In genomic region chr17:27746881-27747280, GRCh38 we compare ENCODE assay signal across 13 cellular contexts. TPM values are rescaled to one million over a fixed set of nuclear protein-coding genes. Genes with fewer than 3 reads are reported as not detected.
DNase-seq lines count a peak whose midpoint lies in the region; ATAC-seq and TF ChIP-seq lines count a peak whose summit lies in the region.
"Had no signal": no experiment of that assay in that cellular context is flagged by ENCODE, and none has a peak within 500 bp of the region (broad histone marks: within the 10 kb centered on the region; RNA-seq: fewer than 3 reads in every experiment).

No MANE protein-coding gene starts in this region.

- no peaks in the 10 kb centered on the region for H3K27me3 Mint-ChIP-seq in activated naive CD8-positive, alpha-beta T cell treated with anti-CD3 and anti-CD28 coated beads, Interleukin-2, amount 50 U/mL, for 24 hours

- no peak overlapping the region for H2AFZ ChIP-seq in OCI-LY3 (ENCODE audit: low read depth, low read length)
- H2AFZ ChIP-seq: GM23338 had no signal

- no peak overlapping the region for H3K27ac Mint-ChIP-seq in activated naive CD8-positive, alpha-beta T cell treated with anti-CD3 and anti-CD28 coated beads, Interleukin-2, amount 50 U/mL, for 24 hours
- H3K27ac Mint-ChIP-seq: CD8-positive, alpha-beta memory T cell; GM23338; HFFc6 had no signal

- H3K9me3 ChIP-seq in OCI-LY3 (ENCODE audit: insufficient read depth, low read length) = no peaks in the 10 kb centered on the region
- H3K9me3 ChIP-seq: HAP-1 had no signal

- no peak overlapping the region for H3K4me3 Mint-ChIP-seq in activated naive CD8-positive, alpha-beta T cell treated with anti-CD3 and anti-CD28 coated beads, Interleukin-2, amount 50 U/mL, for 24 hours
- H3K4me3 Mint-ChIP-seq: CD8-positive, alpha-beta memory T cell; GM23338; HFFc6 had no signal

- TF ChIP-seq CTCF in OCI-LY3 (IDR thresholded peaks at IDR 0.05; ENCODE audit: low read depth, low read length) = no peak

- no peaks in the 10 kb centered on the region for H4K20me1 ChIP-seq in OCI-LY3 (ENCODE audit: insufficient read depth, low read length)

- no peak overlapping the region for H3K4me3 ChIP-seq in OCI-LY3 (ENCODE audit: low read length)
- H3K4me3 ChIP-seq: GM23338, HAP-1 had no signal

- peaks cover 2% of the 10 kb centered on the region for H3K4me1 Mint-ChIP-seq in activated naive CD8-positive, alpha-beta T cell treated with anti-CD3 and anti-CD28 coated beads, Interleukin-2, amount 50 U/mL, for 24 hours
- H3K4me1 Mint-ChIP-seq: CD8-positive, alpha-beta memory T cell had no signal

- no peak overlapping the region for H3K9ac ChIP-seq in OCI-LY3 (ENCODE audit: low read length)

- ATAC-seq in activated CD4-positive, CD25-positive, alpha-beta regulatory T cell treated with anti-CD3 and anti-CD28 coated beads, Interleukin-2, amount 50 U/mL, for 24 hours = no peak
- no peak for ATAC-seq in activated naive CD8-positive, alpha-beta T cell treated with anti-CD3 and anti-CD28 coated beads, Interleukin-2, amount 50 U/mL, for 24 hours
- ATAC-seq: GM23338 had no signal

- no peaks in the 10 kb centered on the region for H3K79me2 ChIP-seq in OCI-LY3 (ENCODE audit: low read length)

- no peaks in the 10 kb centered on the region for H3K36me3 Mint-ChIP-seq in activated naive CD8-positive, alpha-beta T cell treated with anti-CD3 and anti-CD28 coated beads, Interleukin-2, amount 50 U/mL, for 24 hours (ENCODE audit: low read depth)
- H3K36me3 Mint-ChIP-seq: CD8-positive, alpha-beta memory T cell had no signal

- H3K27ac ChIP-seq in OCI-LY3 (ENCODE audit: low read length) = no peak overlapping the region
- H3K27ac ChIP-seq: 22Rv1 had no signal

- peaks cover 10% of the 10 kb centered on the region for H3K4me1 ChIP-seq in OCI-LY3 (ENCODE audit: low read length)
- H3K4me1 ChIP-seq: HAP-1 had no signal

- peak; percentile 21 for DNase-seq in activated CD4-positive, CD25-positive, alpha-beta regulatory T cell treated with anti-CD3 and anti-CD28 coated beads, Interleukin-2, amount 50 U/mL, for 72 hours
- DNase-seq in islet precursor cell (peak; percentile 23), ureter (ENCODE audit: low spot score) (peak; percentile 38), DMS114 treated with DMSO at 0.1 percent for 48 hours (lab: John Stamatoyannopoulos, UW; ENCODE audit: unreplicated experiment) (no peak), NCI-H1417 (lab: John Stamatoyannopoulos, UW) (no peak)
- no peak for DNase-seq in activated naive CD8-positive, alpha-beta T cell treated with anti-CD3 and anti-CD28 coated beads, Interleukin-2, amount 50 U/mL, for 24 hours
- DNase-seq: CD8-positive, alpha-beta memory T cell; HFFc6 had no signal

- H3K27me3 ChIP-seq in OCI-LY3 (ENCODE audit: low read depth, low read length) = no peaks in the 10 kb centered on the region

- no peaks in the 10 kb centered on the region for H3K9me3 Mint-ChIP-seq in activated naive CD8-positive, alpha-beta T cell treated with anti-CD3 and anti-CD28 coated beads, Interleukin-2, amount 50 U/mL, for 24 hours
- H3K9me3 Mint-ChIP-seq: CD8-positive, alpha-beta memory T cell; HFFc6 had no signal

- H3K36me3 ChIP-seq in OCI-LY3 (replicated peaks; ENCODE audit: low read depth, low read length) = no peaks in the 10 kb centered on the region
- H3K36me3 ChIP-seq: HAP-1 had no signal

- H3K4me2 ChIP-seq in OCI-LY3 (ENCODE audit: low read length) = peak overlapping the region; percentile 28; the same call in 1 of the 2 replicates
- H3K4me2 ChIP-seq: GM23338 had no signal

RNA-seq across cellular contexts. Expression of gene NOS2, which starts 53.4 kb away (rescaled TPM):
- total RNA-seq in ureter = 0.23 TPM
- total RNA-seq: HFFc6 had no signal

Comparison
In these comparisons a context has a peak if more than half of its experiments do, and no peak if none do; other contexts are left out.
1. DNase-seq: peak in activated CD4-positive, CD25-positive, alpha-beta regulatory T cell treated with anti-CD3 and anti-CD28 coated beads, Interleukin-2, amount 50 U/mL, for 72 hours (single experiment), islet precursor cell (single experiment) and ureter (single experiment); none in DMS114 treated with DMSO at 0.1 percent for 48 hours (single experiment), activated naive CD8-positive, alpha-beta T cell treated with anti-CD3 and anti-CD28 coated beads, Interleukin-2, amount 50 U/mL, for 24 hours (single experiment) and NCI-H1417 (0 of 3).